9 cellular contexts compared by ENCODE assay signal in the genomic region with DNA sequence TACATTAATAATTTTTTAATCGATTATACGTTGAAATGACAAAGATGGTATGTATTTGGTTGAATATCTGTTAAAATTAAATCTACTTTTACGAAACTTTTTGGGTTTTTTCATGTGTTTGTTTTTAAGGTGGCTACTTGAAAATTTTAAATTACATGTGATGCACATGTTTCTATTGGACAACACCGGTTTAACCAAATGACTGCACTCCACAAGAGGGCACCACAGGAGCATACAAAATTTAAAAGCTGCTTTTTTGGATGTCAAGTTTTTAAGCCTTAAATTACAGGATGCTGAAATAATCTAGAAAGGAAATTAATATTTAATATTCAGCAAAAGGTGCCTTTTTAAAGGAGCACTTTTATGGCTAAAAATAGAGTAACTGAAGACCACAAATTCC.
DNase-seq lines count a peak whose midpoint lies in the region; ATAC-seq and TF ChIP-seq lines count a peak whose summit lies in the region.
"Had no signal": no experiment of that assay in that cellular context is flagged by ENCODE, and none has a peak within 500 bp of the region (broad histone marks: within the 10 kb centered on the region; RNA-seq: fewer than 3 reads in every experiment).

No MANE protein-coding gene starts in this region.

- H3K9me3 Mint-ChIP-seq in Caco-2 (ENCODE audit: unreplicated experiment): no peaks in the 10 kb centered on the region
- no peaks in the 10 kb centered on the region for H3K9me3 Mint-ChIP-seq in stimulated activated naive B cell treated with anti-CD40 and anti-IgM and Interleukin-4, amounts not matched to agents 10 μg/mL and 1 μg/mL and 100 μg/mL, for 72 hours
- H3K9me3 Mint-ChIP-seq: T-helper 1 cell treated with Interleukin-12 subunit alpha and Interleukin-12 subunit beta and Interleukin-4 antibody, amounts not matched to agents 30 μg/mL and 1 μg/mL, for 36 hours had no signal

- CTCF ChIA-PET in Caco-2 (lab: Charles Lee): interaction anchor here (0.5 to 1.4 kb wide), 6 partner anchors 160 to 247 kb away, joined by 3 to 5 read pairs (median 3); no protein-coding TSS in a partner anchor

- H3K36me3 Mint-ChIP-seq in Caco-2 (ENCODE audit: insufficient read depth, unreplicated experiment): no peaks in the 10 kb centered on the region
- H3K36me3 Mint-ChIP-seq in stimulated activated naive B cell treated with anti-CD40 and anti-IgM and Interleukin-4, amounts not matched to agents 10 μg/mL and 1 μg/mL and 100 μg/mL, for 72 hours: peaks cover 22 to 27% of the 10 kb centered on the region in 2 donors

- H3K27ac ChIP-seq in brain microvascular endothelial cell: no peak overlapping the region

- H3K4me3 ChIP-seq in Caco-2 (ENCODE audit: low read depth, low read length) (no peak overlapping the region), brain microvascular endothelial cell (ENCODE audit: low read depth, low read length) (no peak overlapping the region)

- TF ChIP-seq CTCF in Caco-2 (IDR thresholded peaks at IDR 0.05; ENCODE audit: insufficient read depth in 1 of 2, low read depth in 1 of 2, low read length in 1 of 2, severe bottlenecking in 1 of 2, unreplicated experiment in 1 of 2): peak; percentile 68
- TF ChIP-seq CTCF in brain microvascular endothelial cell (IDR thresholded peaks at IDR 0.05; ENCODE audit: low read depth, low read length, missing control alignments): peak; percentile 66

- BruUV-seq in Caco-2 (replicated peaks; lab: Mats Ljungman, UMichigan): no TSS peak

- intact Hi-C loops in Caco-2 (cut with micrococcal nuclease; ENCODE audit: unreplicated experiment): loop anchor here (1.0 to 10.0 kb wide), 2 partner anchors 233 to 473 kb away; no protein-coding TSS in a partner anchor

- H3K4me1 Mint-ChIP-seq in Caco-2 (ENCODE audit: low read depth, unreplicated experiment): no peaks in the 10 kb centered on the region
- peaks cover 7 to 24% of the 10 kb centered on the region in 2 donors for H3K4me1 Mint-ChIP-seq in stimulated activated naive B cell treated with anti-CD40 and anti-IgM and Interleukin-4, amounts not matched to agents 10 μg/mL and 1 μg/mL and 100 μg/mL, for 72 hours

- H3K4me1 ChIP-seq in Caco-2: no peaks in the 10 kb centered on the region; the same call in 1 of the 2 replicates

- H3K27ac Mint-ChIP-seq in Caco-2 (ENCODE audit: unreplicated experiment): no peak overlapping the region
- no peak overlapping the region for H3K27ac Mint-ChIP-seq in stimulated activated naive B cell treated with anti-CD40 and anti-IgM and Interleukin-4, amounts not matched to agents 10 μg/mL and 1 μg/mL and 100 μg/mL, for 72 hours
- H3K27ac Mint-ChIP-seq: T-helper 1 cell treated with Interleukin-12 subunit alpha and Interleukin-12 subunit beta and Interleukin-4 antibody, amounts not matched to agents 30 μg/mL and 1 μg/mL, for 36 hours had no signal

- H3K27me3 Mint-ChIP-seq in Caco-2 (ENCODE audit: insufficient read depth, unreplicated experiment): no peaks in the 10 kb centered on the region
- H3K27me3 Mint-ChIP-seq in stimulated activated naive B cell treated with anti-CD40 and anti-IgM and Interleukin-4, amounts not matched to agents 10 μg/mL and 1 μg/mL and 100 μg/mL, for 72 hours: no peaks in the 10 kb centered on the region

- no peaks in the 10 kb centered on the region for H3K36me3 ChIP-seq in Caco-2 (ENCODE audit: control insufficient read depth, insufficient read depth, low read length)
- H3K36me3 ChIP-seq in brain microvascular endothelial cell (replicated peaks): peaks cover 6% of the 10 kb centered on the region

- H3K4me3 Mint-ChIP-seq in Caco-2 (ENCODE audit: unreplicated experiment): no peak overlapping the region
- H3K4me3 Mint-ChIP-seq in stimulated activated naive B cell treated with anti-CD40 and anti-IgM and Interleukin-4, amounts not matched to agents 10 μg/mL and 1 μg/mL and 100 μg/mL, for 72 hours: no peak overlapping the region
- H3K4me3 Mint-ChIP-seq: T-helper 1 cell treated with Interleukin-12 subunit alpha and Interleukin-12 subunit beta and Interleukin-4 antibody, amounts not matched to agents 30 μg/mL and 1 μg/mL, for 36 hours had no signal

- ATAC-seq in SK-N-SH treated with all-trans-retinoic acid at 6 μM for 48 hours: peak; percentile 68; the same call in 2 of the 3 replicates
- ATAC-seq in stimulated activated naive B cell treated with anti-CD40 and anti-IgM and Interleukin-4, amounts not matched to agents 10 μg/mL and 1 μg/mL and 100 μg/mL, for 72 hours (replicated peaks): no peak
- no peak for ATAC-seq in HG03045 (IDR thresholded peaks at IDR 0.05; ENCODE audit: unreplicated experiment)
- no peak for ATAC-seq in HG03520 (IDR thresholded peaks at IDR 0.05; ENCODE audit: unreplicated experiment)

- in situ Hi-C loops in brain microvascular endothelial cell (cut with HindIII; ENCODE audit: low pct_ligation_motif_present, low sequenced_read_pairs): loop anchor here (25.0 kb wide), 1 partner anchor 235 kb away; no protein-coding TSS in a partner anchor

- H3K27me3 ChIP-seq in Caco-2 (replicated peaks; ENCODE audit: control insufficient read depth, insufficient read depth, low read length) (no peaks in the 10 kb centered on the region), brain microvascular endothelial cell (replicated peaks) (no peaks in the 10 kb centered on the region)

- DNase-seq in Caco-2: peak in 1 of 2 experiments; percentile 49
- peak; percentile 48 for DNase-seq in HT1080 (ENCODE audit: low read depth)
- DNase-seq in brain microvascular endothelial cell: peak; percentile 64
- peak; percentile 73 for DNase-seq in left kidney (ENCODE audit: low read depth, low spot score)
- DNase-seq in stimulated activated naive B cell treated with anti-CD40 and anti-IgM and Interleukin-4, amounts not matched to agents 10 μg/mL and 1 μg/mL and 100 μg/mL, for 72 hours: peak; percentile 17

- H3K9me3 ChIP-seq in Caco-2: no peaks in the 10 kb centered on the region

- POLR2A ChIA-PET in Caco-2 (lab: Charles Lee): no interaction called here

TF ChIP-seq in SK-N-SH treated with all-trans-retinoic acid at 6 μM for 48 hours, 23 proteins besides CTCF, POLR2A, EP300 and RAD21:
- TF ChIP-seq ZNF70 (CRISPR knock-in tag; IDR thresholded peaks at IDR 0.05) (no peak), RARB (CRISPR knock-in tag; IDR thresholded peaks at IDR 0.05) (no peak), PPARA (CRISPR knock-in tag; IDR thresholded peaks at IDR 0.05; ENCODE audit: borderline replicate concordance) (no peak), CSDC2 (CRISPR knock-in tag; IDR thresholded peaks at IDR 0.05) (no peak), ZC3H10 (CRISPR knock-in tag; IDR thresholded peaks at IDR 0.05) (no peak), ISL1 (CRISPR knock-in tag; IDR thresholded peaks at IDR 0.05) (no peak), OSR1 (CRISPR knock-in tag; IDR thresholded peaks at IDR 0.05) (no peak), ESRRG (CRISPR knock-in tag; IDR thresholded peaks at IDR 0.05) (no peak), ZFP3 (CRISPR knock-in tag; IDR thresholded peaks at IDR 0.05) (no peak), BACH2 (CRISPR knock-in tag; IDR thresholded peaks at IDR 0.05; ENCODE audit: borderline replicate concordance) (no peak), ZFP30 (CRISPR knock-in tag; IDR thresholded peaks at IDR 0.05) (no peak)
- TF ChIP-seq, protein P1, sequence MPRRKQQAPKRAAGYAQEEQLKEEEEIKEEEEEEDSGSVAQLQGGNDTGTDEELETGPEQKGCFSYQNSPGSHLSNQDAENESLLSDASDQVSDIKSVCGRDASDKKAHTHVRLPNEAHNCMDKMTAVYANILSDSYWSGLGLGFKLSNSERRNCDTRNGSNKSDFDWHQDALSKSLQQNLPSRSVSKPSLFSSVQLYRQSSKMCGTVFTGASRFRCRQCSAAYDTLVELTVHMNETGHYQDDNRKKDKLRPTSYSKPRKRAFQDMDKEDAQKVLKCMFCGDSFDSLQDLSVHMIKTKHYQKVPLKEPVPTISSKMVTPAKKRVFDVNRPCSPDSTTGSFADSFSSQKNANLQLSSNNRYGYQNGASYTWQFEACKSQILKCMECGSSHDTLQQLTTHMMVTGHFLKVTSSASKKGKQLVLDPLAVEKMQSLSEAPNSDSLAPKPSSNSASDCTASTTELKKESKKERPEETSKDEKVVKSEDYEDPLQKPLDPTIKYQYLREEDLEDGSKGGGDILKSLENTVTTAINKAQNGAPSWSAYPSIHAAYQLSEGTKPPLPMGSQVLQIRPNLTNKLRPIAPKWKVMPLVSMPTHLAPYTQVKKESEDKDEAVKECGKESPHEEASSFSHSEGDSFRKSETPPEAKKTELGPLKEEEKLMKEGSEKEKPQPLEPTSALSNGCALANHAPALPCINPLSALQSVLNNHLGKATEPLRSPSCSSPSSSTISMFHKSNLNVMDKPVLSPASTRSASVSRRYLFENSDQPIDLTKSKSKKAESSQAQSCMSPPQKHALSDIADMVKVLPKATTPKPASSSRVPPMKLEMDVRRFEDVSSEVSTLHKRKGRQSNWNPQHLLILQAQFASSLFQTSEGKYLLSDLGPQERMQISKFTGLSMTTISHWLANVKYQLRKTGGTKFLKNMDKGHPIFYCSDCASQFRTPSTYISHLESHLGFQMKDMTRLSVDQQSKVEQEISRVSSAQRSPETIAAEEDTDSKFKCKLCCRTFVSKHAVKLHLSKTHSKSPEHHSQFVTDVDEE (CRISPR knock-in tag; IDR thresholded peaks at IDR 0.05): no peak
- TF ChIP-seq, protein P2, sequence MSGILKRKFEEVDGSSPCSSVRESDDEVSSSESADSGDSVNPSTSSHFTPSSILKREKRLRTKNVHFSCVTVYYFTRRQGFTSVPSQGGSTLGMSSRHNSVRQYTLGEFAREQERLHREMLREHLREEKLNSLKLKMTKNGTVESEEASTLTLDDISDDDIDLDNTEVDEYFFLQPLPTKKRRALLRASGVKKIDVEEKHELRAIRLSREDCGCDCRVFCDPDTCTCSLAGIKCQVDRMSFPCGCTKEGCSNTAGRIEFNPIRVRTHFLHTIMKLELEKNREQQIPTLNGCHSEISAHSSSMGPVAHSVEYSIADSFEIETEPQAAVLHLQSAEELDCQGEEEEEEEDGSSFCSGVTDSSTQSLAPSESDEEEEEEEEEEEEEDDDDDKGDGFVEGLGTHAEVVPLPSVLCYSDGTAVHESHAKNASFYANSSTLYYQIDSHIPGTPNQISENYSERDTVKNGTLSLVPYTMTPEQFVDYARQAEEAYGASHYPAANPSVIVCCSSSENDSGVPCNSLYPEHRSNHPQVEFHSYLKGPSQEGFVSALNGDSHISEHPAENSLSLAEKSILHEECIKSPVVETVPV (CRISPR knock-in tag; IDR thresholded peaks at IDR 0.05): no peak
